Comparison of ENCODE assay signal across 12 cellular contexts in the genomic region with DNA sequence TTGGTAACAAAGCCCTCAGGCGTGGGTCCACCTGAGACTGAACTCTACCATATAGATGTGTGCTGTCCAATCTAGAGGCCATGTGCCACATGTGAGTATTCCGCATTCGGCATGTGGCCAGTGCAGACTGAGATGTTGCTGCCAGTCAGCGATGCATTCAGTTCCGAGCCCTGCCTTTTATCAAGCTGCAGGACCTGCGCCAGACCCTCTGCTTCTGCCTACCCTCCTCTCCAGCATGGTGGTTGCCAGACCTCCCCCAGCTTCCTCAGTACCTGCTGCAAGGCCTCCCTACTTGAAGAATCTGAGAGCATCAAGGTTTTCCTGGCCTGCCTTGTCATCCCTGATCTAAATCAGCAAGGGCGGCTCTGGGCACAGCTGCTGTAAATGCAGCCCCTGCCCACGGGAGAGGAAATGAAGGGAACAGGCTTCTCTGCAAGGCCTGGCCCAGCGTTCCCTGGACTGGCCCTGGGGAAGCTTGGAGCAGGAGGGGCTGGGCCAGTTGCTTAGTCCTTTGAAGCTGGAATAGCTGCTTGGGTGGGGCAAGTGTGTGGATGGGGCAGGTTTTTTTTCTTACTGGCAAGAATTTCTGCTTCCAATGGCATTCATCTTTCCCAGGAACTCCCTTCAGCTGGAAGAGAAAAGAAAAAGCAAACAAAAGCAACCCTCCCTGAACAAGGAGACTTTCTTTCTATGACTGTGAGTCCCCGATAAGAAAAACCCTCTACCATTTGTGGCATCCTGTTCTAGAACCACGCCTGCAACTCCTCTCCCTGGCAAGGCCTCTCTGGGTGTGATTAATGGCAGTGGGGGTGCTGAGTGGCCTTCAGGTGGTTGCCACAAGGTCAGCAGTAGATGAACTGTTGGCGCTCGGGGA.
A peak's percentile ranks its signal among the peaks of the same experiment; 100 is the strongest.
DNase-seq lines count a peak whose midpoint lies in the region; ATAC-seq and TF ChIP-seq lines count a peak whose summit lies in the region.
"Had no signal": no experiment of that assay in that cellular context is flagged by ENCODE, and none has a peak within 500 bp of the region (broad histone marks: within the 10 kb centered on the region; RNA-seq: fewer than 3 reads in every experiment).

No MANE protein-coding gene starts in this region.

- peak overlapping the region; percentile 93 for H3K27ac Mint-ChIP-seq in progenitor cell of endocrine pancreas

- peaks cover 2% of the 10 kb centered on the region for H3K27me3 Mint-ChIP-seq in progenitor cell of endocrine pancreas

- H3K4me3 Mint-ChIP-seq in progenitor cell of endocrine pancreas (ENCODE audit: low read depth) = no peak overlapping the region

- DNase-seq in OCI-M1 (lab: John Stamatoyannopoulos, UW) = peak; percentile 60
- DNase-seq in Right ventricle myocardium superior = peak; percentile 50
- no peak for DNase-seq in progenitor cell of endocrine pancreas (ENCODE audit: low spot score, unreplicated experiment)
- DNase-seq in stimulated activated naive CD4-positive, alpha-beta T cell (lab: John Stamatoyannopoulos, UW) = no peak
- no peak for DNase-seq in NCI-H1694 treated with DMSO at 0.1 percent for 48 hours (lab: John Stamatoyannopoulos, UW)
- DNase-seq in SIG-M5 treated with dmso at 0.1 percent for 504 hours (lab: John Stamatoyannopoulos, UW; ENCODE audit: unreplicated experiment) = no peak
- DNase-seq: activated CD8-positive, alpha-beta memory T cell treated with anti-CD3 and anti-CD28 coated beads, Interleukin-2, amount 50 U/mL, for 4 hours; DMS 273 treated with DMSO at 0.1 percent for 48 hours; NCI-H526; sigmoid colon had no signal

- peak; percentile 53 for ATAC-seq in GM18873 (IDR thresholded peaks at IDR 0.05; ENCODE audit: low FRiP score, unreplicated experiment)
- peak; percentile 75 for ATAC-seq in Right ventricle myocardium superior (ENCODE audit: poor library complexity)
- no peak for ATAC-seq in HG02678 (IDR thresholded peaks at IDR 0.05; ENCODE audit: unreplicated experiment)

- peaks cover 3% of the 10 kb centered on the region for H3K9me3 Mint-ChIP-seq in progenitor cell of endocrine pancreas (ENCODE audit: low read depth)

- H3K4me1 Mint-ChIP-seq in progenitor cell of endocrine pancreas (ENCODE audit: low read depth) = peaks cover 19% of the 10 kb centered on the region

- no peak for TF ChIP-seq CTCF in progenitor cell of endocrine pancreas (IDR thresholded peaks at IDR 0.05; ENCODE audit: unreplicated experiment)

- H3K36me3 Mint-ChIP-seq in progenitor cell of endocrine pancreas (ENCODE audit: insufficient read depth) = no peaks in the 10 kb centered on the region

- intact Hi-C loops in Right ventricle myocardium superior (cut with DNase I) = no loop called here

Comparison
In these comparisons a context has a peak if more than half of its experiments do, and no peak if none do; other contexts are left out.
1. DNase-seq: peak in OCI-M1 (single experiment) and Right ventricle myocardium superior (single experiment); none in progenitor cell of endocrine pancreas (single experiment), stimulated activated naive CD4-positive, alpha-beta T cell (0 of 6), NCI-H1694 treated with DMSO at 0.1 percent for 48 hours (single experiment) and SIG-M5 treated with dmso at 0.1 percent for 504 hours (single experiment).